Comparison of ENCODE assay signal across 9 cellular contexts in the genomic region with DNA sequence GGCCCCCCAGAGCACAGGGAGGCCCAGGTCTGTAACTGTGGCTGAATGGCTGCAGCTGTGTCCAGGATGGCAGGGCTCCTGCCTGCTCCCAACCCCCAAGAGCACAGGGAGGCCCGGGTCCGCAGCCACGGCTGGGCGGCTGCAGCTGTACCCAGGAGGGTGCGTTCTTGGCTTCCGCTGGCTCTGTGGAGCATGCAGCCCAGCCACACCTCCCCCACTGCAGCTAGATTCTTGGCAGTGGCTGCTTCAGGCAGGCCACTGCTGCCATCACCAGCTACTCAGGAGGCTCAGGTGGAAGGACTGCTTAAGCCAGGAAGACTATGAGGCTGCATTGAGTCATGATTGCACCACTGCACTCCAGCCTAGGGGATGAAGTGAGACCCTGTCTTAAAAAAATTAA. TPM values are rescaled to one million over a fixed set of nuclear protein-coding genes. Genes with fewer than 3 reads are reported as not detected.
DNase-seq lines count a peak whose midpoint lies in the region; ATAC-seq and TF ChIP-seq lines count a peak whose summit lies in the region.
"Had no signal": no experiment of that assay in that cellular context is flagged by ENCODE, and none has a peak within 500 bp of the region (broad histone marks: within the 10 kb centered on the region; RNA-seq: fewer than 3 reads in every experiment).

No MANE protein-coding gene starts in this region.

- ATAC-seq in GM18498 (IDR thresholded peaks at IDR 0.05; ENCODE audit: unreplicated experiment) (peak; percentile 50), HG02763 (IDR thresholded peaks at IDR 0.05; ENCODE audit: unreplicated experiment) (peak; percentile 46), lung (ENCODE audit: insufficient read depth, low FRiP score) (no peak)
- ATAC-seq in stimulated activated effector memory CD8-positive, alpha-beta T cell treated with anti-CD3 and anti-CD28 coated beads, Interleukin-12 subunit alpha, Interleukin-12 subunit beta, amount 100 ng/mL, for 72 hours, result no peak

- H3K36me3 ChIP-seq in lung (ENCODE audit: control insufficient read depth in 2 of 2, insufficient read depth in 2 of 2, low read length in 2 of 2), result peaks cover 0 to 3% of the 10 kb centered on the region in 2 donors
- H3K36me3 ChIP-seq in smooth muscle cell (ENCODE audit: low read depth), result no peaks in the 10 kb centered on the region
- no peaks in the 10 kb centered on the region for H3K36me3 ChIP-seq in endodermal cell (ENCODE audit: control insufficient read depth, insufficient read depth, low read length)

- no peak overlapping the region for H3K27ac Mint-ChIP-seq in stimulated activated effector memory CD8-positive, alpha-beta T cell treated with anti-CD3 and anti-CD28 coated beads, Interleukin-12 subunit alpha, Interleukin-12 subunit beta, amount 100 ng/mL, for 72 hours
- no peak overlapping the region for H3K27ac Mint-ChIP-seq in endodermal cell

- H3K4me1 ChIP-seq in lung (ENCODE audit: control insufficient read depth in 2 of 2, insufficient read depth in 2 of 2, low read length in 2 of 2), result peaks cover 0 to 3% of the 10 kb centered on the region in 2 donors
- H3K4me1 ChIP-seq in smooth muscle cell (ENCODE audit: low read depth), result peaks cover 17% of the 10 kb centered on the region
- H3K4me1 ChIP-seq in endodermal cell (ENCODE audit: control insufficient read depth, insufficient read depth, low read length), result no peaks in the 10 kb centered on the region

- H4K20me1 ChIP-seq in smooth muscle cell (ENCODE audit: low read depth), result no peaks in the 10 kb centered on the region

- peaks cover 4% of the 10 kb centered on the region for H3F3A ChIP-seq in smooth muscle cell (ENCODE audit: low read depth)

- WGBS in lung, 2 donors, result 69 to 92% methylated on average over 4 to 6 of the region's 6 CpGs
- 92% methylated on average over 6 of the region's 6 CpGs for WGBS in smooth muscle cell (ENCODE audit: low lambda C conversion rate)
- 95 to 100% methylated on average over 3 to 6 of the region's 6 CpGs for WGBS in endodermal cell (ENCODE audit: insufficient coverage in 1 of 2, insufficient read length in 1 of 2), 2 experiments

- H3K27ac ChIP-seq in lung (ENCODE audit: low read depth in 1 of 2, low read length in 1 of 2) (no peak overlapping the region), smooth muscle cell (ENCODE audit: low read depth) (no peak overlapping the region), endodermal cell (ENCODE audit: low read depth, low read length) (no peak overlapping the region)

- peaks cover 12% of the 10 kb centered on the region for H3K4me1 Mint-ChIP-seq in stimulated activated effector memory CD8-positive, alpha-beta T cell treated with anti-CD3 and anti-CD28 coated beads, Interleukin-12 subunit alpha, Interleukin-12 subunit beta, amount 100 ng/mL, for 72 hours
- H3K4me1 Mint-ChIP-seq in endodermal cell, result peaks cover 15% of the 10 kb centered on the region

- H3K4me3 ChIP-seq in lung, result no peak overlapping the region
- H3K4me3 ChIP-seq in smooth muscle cell, result no peak overlapping the region
- H3K4me3 ChIP-seq in endodermal cell (ENCODE audit: low read length), result no peak overlapping the region

- no peak for TF ChIP-seq CTCF in lung (IDR thresholded peaks at IDR 0.05; ENCODE audit: control extremely low read depth, extremely low read depth)
- no peak for TF ChIP-seq CTCF in smooth muscle cell (IDR thresholded peaks at IDR 0.05; ENCODE audit: borderline replicate concordance, insufficient read depth, poor library complexity, severe bottlenecking)
- no peak for TF ChIP-seq CTCF in endodermal cell (conservative IDR thresholded peaks at IDR 0.05)

- H3K4me2 ChIP-seq in smooth muscle cell, result no peak overlapping the region

- H2AFZ ChIP-seq in smooth muscle cell (ENCODE audit: low read depth), result no peak overlapping the region

- H3K9me3 ChIP-seq in lung (ENCODE audit: control insufficient read depth in 2 of 2, insufficient read depth in 1 of 2, low read length in 1 of 2) (no peaks in the 10 kb centered on the region), smooth muscle cell (replicated peaks; ENCODE audit: low read depth) (no peaks in the 10 kb centered on the region), endodermal cell (ENCODE audit: control insufficient read depth, low read length) (peaks cover 5% of the 10 kb centered on the region)

- H3K79me2 ChIP-seq in smooth muscle cell (ENCODE audit: low read depth), result no peaks in the 10 kb centered on the region

- H3K9me3 Mint-ChIP-seq in stimulated activated effector memory CD8-positive, alpha-beta T cell treated with anti-CD3 and anti-CD28 coated beads, Interleukin-12 subunit alpha, Interleukin-12 subunit beta, amount 100 ng/mL, for 72 hours, result no peaks in the 10 kb centered on the region
- H3K9me3 Mint-ChIP-seq in endodermal cell, result no peaks in the 10 kb centered on the region
- H3K9me3 Mint-ChIP-seq: central memory CD8-positive, alpha-beta T cell had no signal

- H3K27me3 ChIP-seq in lung (ENCODE audit: control insufficient read depth, insufficient read depth), result no peaks in the 10 kb centered on the region
- H3K27me3 ChIP-seq in smooth muscle cell (ENCODE audit: low read depth), result no peaks in the 10 kb centered on the region
- H3K27me3 ChIP-seq in endodermal cell (ENCODE audit: control insufficient read depth, insufficient read depth, low read length, poor library complexity, severe bottlenecking), result no peaks in the 10 kb centered on the region

- H3K36me3 Mint-ChIP-seq in stimulated activated effector memory CD8-positive, alpha-beta T cell treated with anti-CD3 and anti-CD28 coated beads, Interleukin-12 subunit alpha, Interleukin-12 subunit beta, amount 100 ng/mL, for 72 hours, result no peaks in the 10 kb centered on the region
- H3K36me3 Mint-ChIP-seq in endodermal cell (ENCODE audit: low read depth), result no peaks in the 10 kb centered on the region

- peak; percentile 80 to 92 for DNase-seq in SHP77 (lab: John Stamatoyannopoulos, UW)
- peak; percentile 59 for DNase-seq in lung (ENCODE audit: low spot score)
- no peak for DNase-seq in superior temporal gyrus (ENCODE audit: extremely low spot score)
- no peak for DNase-seq in stimulated activated effector memory CD8-positive, alpha-beta T cell treated with anti-CD3 and anti-CD28 coated beads, Interleukin-12 subunit alpha, Interleukin-12 subunit beta, amount 100 ng/mL, for 72 hours (ENCODE audit: low spot score in 2 of 2)
- no peak for DNase-seq in smooth muscle cell (lab: John Stamatoyannopoulos, UW; ENCODE audit: unreplicated experiment)
- no peak for DNase-seq in endodermal cell

- H3K27me3 Mint-ChIP-seq in endodermal cell (ENCODE audit: insufficient read depth), result no peaks in the 10 kb centered on the region

- no peak overlapping the region for H3K4me3 Mint-ChIP-seq in stimulated activated effector memory CD8-positive, alpha-beta T cell treated with anti-CD3 and anti-CD28 coated beads, Interleukin-12 subunit alpha, Interleukin-12 subunit beta, amount 100 ng/mL, for 72 hours
- H3K4me3 Mint-ChIP-seq in endodermal cell, result no peak overlapping the region
- H3K4me3 Mint-ChIP-seq: central memory CD8-positive, alpha-beta T cell had no signal

- H3K9ac ChIP-seq in smooth muscle cell (ENCODE audit: low read depth) (no peak overlapping the region), endodermal cell (ENCODE audit: extremely low read depth, low read length, poor library complexity, severe bottlenecking) (no peak overlapping the region)

RNA-seq across cellular contexts. Expression of gene C7orf25, which starts 27.9 kb away (rescaled TPM):
- total RNA-seq in lung (10 to 100 TPM in 1 of 2 donors, 1 to 10 TPM in 1; 5.6 to 10.2 TPM), smooth muscle cell (5.0 and 7.4 TPM in 2 replicates), endodermal cell (1 to 10 TPM; 3.2 to 4.8 TPM)
- polyA plus RNA-seq in lung (1 to 10 TPM; 5.6 to 6.8 TPM), smooth muscle cell (1.9 and 2.2 TPM in 2 replicates)
- polyA plus RNA-seq in endodermal cell (2013, experiment 1 of 2), result 2.5 TPM
- 3.2 TPM for polyA plus RNA-seq in endodermal cell (2013, experiment 2 of 2)

RNA-seq across cellular contexts. Expression of gene PSMA2, which starts 48.0 kb away (rescaled TPM):
- total RNA-seq in lung, result 10 to 100 TPM; 41.0 to 72.7 TPM
- 100 to 1,000 TPM; 123 to 125 TPM for polyA plus RNA-seq in lung
- total RNA-seq in smooth muscle cell, result 178 and 180 TPM in 2 replicates
- polyA plus RNA-seq in smooth muscle cell, result 246 and 271 TPM in 2 replicates
- total RNA-seq in endodermal cell, result 100 to 1,000 TPM; 163 to 191 TPM
- 197 TPM for polyA plus RNA-seq in endodermal cell (2013, experiment 1 of 2)
- 183 TPM for polyA plus RNA-seq in endodermal cell (2013, experiment 2 of 2)

RNA-seq across cellular contexts. Expression of gene MRPL32, which starts 48.2 kb away (rescaled TPM):
- total RNA-seq in lung (10 to 100 TPM; 34.4 to 54.4 TPM), smooth muscle cell (76.7 and 82.1 TPM in 2 replicates), endodermal cell (10 to 100 TPM; 88.6 to 97.0 TPM)
- polyA plus RNA-seq in lung (100 to 1,000 TPM in 1 of 2 donors, 10 to 100 TPM in 1; 62.8 to 111 TPM), smooth muscle cell (59.7 and 69.8 TPM in 2 replicates)
- polyA plus RNA-seq in endodermal cell (2013, experiment 1 of 2), result 69.7 TPM
- polyA plus RNA-seq in endodermal cell (2013, experiment 2 of 2), result 65.0 TPM

Comparison
In these comparisons a context has a peak if more than half of its experiments do, and no peak if none do; other contexts are left out.
1. ATAC-seq: peak in GM18498 (single experiment) and HG02763 (single experiment); none in lung (single experiment) and stimulated activated effector memory CD8-positive, alpha-beta T cell treated with anti-CD3 and anti-CD28 coated beads, Interleukin-12 subunit alpha, Interleukin-12 subunit beta, amount 100 ng/mL, for 72 hours (single experiment).
2. DNase-seq: peak in SHP77 (2 of 2) and lung (single experiment); none in superior temporal gyrus (single experiment), stimulated activated effector memory CD8-positive, alpha-beta T cell treated with anti-CD3 and anti-CD28 coated beads, Interleukin-12 subunit alpha, Interleukin-12 subunit beta, amount 100 ng/mL, for 72 hours (0 of 2), smooth muscle cell (single experiment) and endodermal cell (single experiment).